Comparison of ENCODE assay signal across 20 cellular contexts in the genomic region with DNA sequence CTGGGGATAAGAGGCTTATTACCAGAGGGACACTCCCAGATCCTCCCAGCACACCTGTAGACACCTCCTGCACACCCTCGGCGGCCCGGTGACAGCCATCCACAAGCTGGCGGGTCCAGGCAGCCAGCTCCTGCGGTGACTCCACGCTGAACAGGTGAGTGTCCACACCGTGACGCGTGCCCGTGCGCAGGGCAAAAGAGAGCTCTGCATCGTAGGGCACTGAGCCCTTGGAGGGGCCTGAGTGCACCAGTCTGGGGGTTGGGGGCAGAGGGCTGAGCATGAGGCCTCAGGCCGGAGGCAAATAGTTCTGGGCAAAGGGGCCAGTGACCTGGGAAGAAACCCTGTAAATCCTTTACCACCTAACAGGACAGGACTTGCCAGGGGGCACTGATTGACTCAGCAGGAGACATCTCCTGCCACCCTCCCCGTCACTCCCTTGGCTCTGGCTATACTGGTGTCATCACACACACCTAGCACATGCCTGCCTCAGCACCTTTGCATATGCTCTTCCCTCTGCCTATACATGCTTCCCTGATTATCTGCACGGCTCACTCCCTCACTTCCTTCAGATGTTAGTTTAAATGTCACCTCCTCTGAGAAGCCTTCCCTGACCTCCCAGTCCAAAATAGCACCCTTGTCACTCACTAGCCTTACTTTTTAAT.
"Had no signal": no experiment of that assay in that cellular context is flagged by ENCODE, and none has a peak within 500 bp of the region (broad histone marks: within the 10 kb centered on the region; RNA-seq: fewer than 3 reads in every experiment).

No MANE protein-coding gene starts in this region.

- H3K27me3 Mint-ChIP-seq: activated CD8-positive, alpha-beta memory T cell treated with anti-CD3 and anti-CD28 coated beads, Interleukin-2, amount 10 ng/mL, durations not matched to agents 7 days and 5 days; activated naive CD4-positive, alpha-beta T cell treated with anti-CD3 and anti-CD28 coated beads, Interleukin-2, amount 50 U/mL, for 24 hours had no signal

- FAIRE-seq: endothelial cell of umbilical vein, urothelium cell line had no signal

- ATAC-seq: activated CD8-positive, alpha-beta memory T cell treated with anti-CD3 and anti-CD28 coated beads, Interleukin-2, amount 10 ng/mL, durations not matched to agents 7 days and 5 days had no signal

- H3K4me1 Mint-ChIP-seq: activated naive CD4-positive, alpha-beta T cell treated with anti-CD3 and anti-CD28 coated beads, Interleukin-2, amount 50 U/mL, for 24 hours had no signal

- DNase-seq: activated CD4-positive, alpha-beta T cell treated with anti-CD3 and anti-CD28 coated beads, Interleukin-2, amount 50 U/mL, for 4 hours; activated CD4-positive, CD25-positive, alpha-beta regulatory T cell treated with anti-CD3 and anti-CD28 coated beads, Interleukin-2, amount 50 U/mL, for 72 hours; activated CD8-positive, alpha-beta memory T cell treated with anti-CD3 and anti-CD28 coated beads, Interleukin-2, amount 10 ng/mL, durations not matched to agents 7 days and 5 days; activated effector memory CD4-positive, alpha-beta T cell treated with anti-CD3 and anti-CD28 coated beads, Interleukin-2, amount 50 U/mL, for 16 hours; activated T-cell treated with anti-CD3 and anti-CD28 coated beads, Interleukin-2, amount 50 U/mL, for 1 hour; adrenal gland; cortex of kidney; effector CD8-positive, alpha-beta T cell; foreskin fibroblast; kidney glomerular epithelial cell; mesendoderm; nephron progenitor cell; stimulated activated CD4-positive, alpha-beta T cell treated with anti-CD3 and anti-CD28 coated beads, Interleukin-12 subunit alpha, Interleukin-12 subunit beta, amount 100 ng/mL, for 4 hours; stimulated activated CD4-positive, alpha-beta T cell treated with anti-CD3 and anti-CD28 coated beads, Interleukin-2, amount 100 ng/mL, for 24 hours; stimulated activated naive CD4-positive, alpha-beta T cell; T-helper 9 cell; tibial artery had no signal

- H3K27ac ChIP-seq: adrenal gland, tibial artery had no signal

- H3K27ac Mint-ChIP-seq: activated CD8-positive, alpha-beta memory T cell treated with anti-CD3 and anti-CD28 coated beads, Interleukin-2, amount 10 ng/mL, durations not matched to agents 7 days and 5 days; activated naive CD4-positive, alpha-beta T cell treated with anti-CD3 and anti-CD28 coated beads, Interleukin-2, amount 50 U/mL, for 24 hours; nephron progenitor cell had no signal

- H3K4me1 ChIP-seq: adrenal gland, tibial artery had no signal

- H3K4me3 Mint-ChIP-seq: activated CD8-positive, alpha-beta memory T cell treated with anti-CD3 and anti-CD28 coated beads, Interleukin-2, amount 10 ng/mL, durations not matched to agents 7 days and 5 days; activated naive CD4-positive, alpha-beta T cell treated with anti-CD3 and anti-CD28 coated beads, Interleukin-2, amount 50 U/mL, for 24 hours; nephron progenitor cell had no signal

- H3K4me3 ChIP-seq: adrenal gland, tibial artery had no signal

- H3K9me3 ChIP-seq: adrenal gland, tibial artery had no signal

- H3K27me3 ChIP-seq: adrenal gland, tibial artery had no signal

- H3K9me3 Mint-ChIP-seq: activated naive CD4-positive, alpha-beta T cell treated with anti-CD3 and anti-CD28 coated beads, Interleukin-2, amount 50 U/mL, for 24 hours had no signal
